In genomic region chr11:95715777-95716241, GRCh38 we compare ENCODE assay signal across 1 cellular context.
TF ChIP-seq lines count a peak whose summit lies in the region.

No MANE protein-coding gene starts in this region.

TF ChIP-seq in GM23338, 12 proteins besides CTCF, POLR2A, EP300 and RAD21 (continued from another document):
- TF ChIP-seq ZNF462 (CRISPR knock-in tag; IDR thresholded peaks at IDR 0.05) (no peak), NANOG (IDR thresholded peaks at IDR 0.05; ENCODE audit: borderline replicate concordance) (no peak), CREB1 (CRISPR knock-in tag; IDR thresholded peaks at IDR 0.05; ENCODE audit: low read depth) (no peak), EZH2phosphoT487 (IDR thresholded peaks at IDR 0.05; ENCODE audit: unreplicated experiment) (no peak)
